Comparison of ENCODE assay signal across 13 cellular contexts in genomic region chr16:85233520-85233919, GRCh38.
"Had no signal": no experiment of that assay in that cellular context is flagged by ENCODE, and none has a peak within 500 bp of the region (broad histone marks: within the 10 kb centered on the region; RNA-seq: fewer than 3 reads in every experiment).

No MANE protein-coding gene starts in this region.

- ATAC-seq: activated CD4-positive, CD25-positive, alpha-beta regulatory T cell treated with anti-CD3 and anti-CD28 coated beads, Interleukin-2, amount 50 U/mL, for 24 hours; activated CD8-positive, alpha-beta T cell treated with anti-CD3 and anti-CD28 coated beads, Interleukin-2, amount 10 ng/mL, durations not matched to agents 7 days and 5 days; natural killer cell; stimulated activated naive CD8-positive, alpha-beta T cell treated with anti-CD3 and anti-CD28 coated beads, Interleukin-15, Interleukin-2, amounts not matched to agents 100 U/mL and 50 U/mL, for 24 hours had no signal

- H3K36me3 ChIP-seq: esophagus squamous epithelium, tibial artery, uterus had no signal

- H3K4me3 ChIP-seq: esophagus squamous epithelium, tibial artery, uterus had no signal

- H3K9me3 ChIP-seq: esophagus squamous epithelium, tibial artery, uterus had no signal

- DNase-seq: activated CD4-positive, alpha-beta T cell treated with anti-CD3 and anti-CD28 coated beads, Interleukin-2, amount 10 ng/mL, durations not matched to agents 7 days and 5 days; activated CD8-positive, alpha-beta memory T cell treated with anti-CD3 and anti-CD28 coated beads, Interleukin-2, amount 50 U/mL, for 48 hours; activated CD8-positive, alpha-beta T cell treated with anti-CD3 and anti-CD28 coated beads, Interleukin-2, amount 10 ng/mL, durations not matched to agents 7 days and 5 days; activated gamma-delta T cell; effector CD8-positive, alpha-beta T cell; esophagus squamous epithelium; natural killer cell; occipital lobe; stimulated activated naive CD8-positive, alpha-beta T cell treated with anti-CD3 and anti-CD28 coated beads, Interleukin-15, Interleukin-2, amounts not matched to agents 100 U/mL and 50 U/mL, for 24 hours; substantia nigra; tibial artery; uterus had no signal

- H3K27me3 ChIP-seq: tibial artery, uterus had no signal
